ENCODE assay signal across 8 cellular contexts in the genomic region with DNA sequence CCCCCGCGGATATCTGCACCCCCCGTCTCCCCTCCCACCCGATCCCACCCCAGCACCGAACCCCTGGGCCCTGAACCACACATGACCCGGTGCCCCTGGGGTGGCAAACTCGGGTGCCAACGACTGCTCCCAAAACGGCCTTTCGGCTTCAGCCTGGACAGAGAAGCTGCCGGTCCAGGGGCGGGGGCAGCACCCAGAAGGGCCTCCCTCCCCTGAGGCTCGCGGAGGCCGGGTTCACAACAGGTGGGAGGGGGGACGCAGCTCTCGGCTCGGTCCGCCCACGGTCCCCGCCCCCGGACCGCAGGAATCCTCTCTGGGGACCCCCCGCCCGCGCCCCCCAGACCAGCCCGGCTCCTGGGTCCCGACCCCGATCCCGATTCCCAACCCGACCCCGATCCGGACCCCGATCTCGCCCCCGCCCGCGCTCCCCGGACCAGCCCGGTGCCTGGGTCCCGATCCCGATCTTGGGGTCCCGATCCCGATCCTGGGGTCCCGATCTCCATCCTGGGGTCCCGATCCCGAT. TPM values are rescaled to one million over a fixed set of nuclear protein-coding genes. Genes with fewer than 3 reads are reported as not detected.
DNase-seq lines count a peak whose midpoint lies in the region; ATAC-seq and TF ChIP-seq lines count a peak whose summit lies in the region.

No MANE protein-coding gene starts in this region.

- CTCF ChIA-PET in naive thymus-derived CD4-positive, alpha-beta T cell (lab: Charles Lee): no interaction called here

- ATAC-seq in naive thymus-derived CD4-positive, alpha-beta T cell: peak; percentile 10
- ATAC-seq in HG02610 (IDR thresholded peaks at IDR 0.05; ENCODE audit: unreplicated experiment) (no peak), GM21390 (IDR thresholded peaks at IDR 0.05; ENCODE audit: unreplicated experiment) (no peak)

- DNase-seq in AG09309 (ENCODE audit: low read depth) (no peak), NCI-H226 (peak; percentile 47), DMS79 (lab: John Stamatoyannopoulos, UW) (no peak), activated gamma-delta T cell treated with Interleukin-2 at 50 U/mL for 16 hours (no peak)
- DNase-seq in naive thymus-derived CD4-positive, alpha-beta T cell: peak in 1 of 9 donors; percentile 27

- peaks cover 3 to 5% of the 10 kb centered on the region in 2 donors for H3K4me1 ChIP-seq in naive thymus-derived CD4-positive, alpha-beta T cell (ENCODE audit: control insufficient read depth in 2 of 2, insufficient read depth in 2 of 2, low read length in 2 of 2)

- no peaks in the 10 kb centered on the region for H3K36me3 ChIP-seq in naive thymus-derived CD4-positive, alpha-beta T cell (ENCODE audit: control insufficient read depth in 2 of 3, insufficient read depth in 3 of 3, low read length in 3 of 3)

- intact Hi-C loops in dendritic cell treated with granulocyte-macrophage colony-stimulating factor and Interleukin-4, amounts not matched to agents 40 ng/mL and 50 ng/mL, for 4 days (cut with micrococcal nuclease): no loop called here
- intact Hi-C loops in naive thymus-derived CD4-positive, alpha-beta T cell (cut with micrococcal nuclease): no loop called here

- POLR2A ChIA-PET in naive thymus-derived CD4-positive, alpha-beta T cell (lab: Charles Lee): interaction anchor here (0.6 to 1.0 kb wide), 3 partner anchors 10 to 1290 kb away, joined by 3 to 4 read pairs (median 3); no protein-coding TSS in a partner anchor

- peak overlapping the region; percentile 59 for H3K27ac Mint-ChIP-seq in dendritic cell treated with granulocyte-macrophage colony-stimulating factor and Interleukin-4, amounts not matched to agents 40 ng/mL and 50 ng/mL, for 4 days
- H3K27ac Mint-ChIP-seq in naive thymus-derived CD4-positive, alpha-beta T cell: peak overlapping the region in 2 of 9 donors; percentile 48 to 59

- peak overlapping the region; percentile 78 for H3K4me3 ChIP-seq in AG09309 (ENCODE audit: control insufficient read depth, low read depth, low read length)
- peak overlapping the region; percentile 51 for H3K4me3 ChIP-seq in naive thymus-derived CD4-positive, alpha-beta T cell (ENCODE audit: low read length)

- no peaks in the 10 kb centered on the region for H3K27me3 Mint-ChIP-seq in dendritic cell treated with granulocyte-macrophage colony-stimulating factor and Interleukin-4, amounts not matched to agents 40 ng/mL and 50 ng/mL, for 4 days
- peaks cover 0 to 30% (median 0%) of the 10 kb centered on the region in 5 donors for H3K27me3 Mint-ChIP-seq in naive thymus-derived CD4-positive, alpha-beta T cell

- H3K36me3 Mint-ChIP-seq in dendritic cell treated with granulocyte-macrophage colony-stimulating factor and Interleukin-4, amounts not matched to agents 40 ng/mL and 50 ng/mL, for 4 days (ENCODE audit: low read depth): peaks cover 36% of the 10 kb centered on the region
- H3K36me3 Mint-ChIP-seq in naive thymus-derived CD4-positive, alpha-beta T cell: no peaks in the 10 kb centered on the region

- H3K27me3 ChIP-seq in naive thymus-derived CD4-positive, alpha-beta T cell (ENCODE audit: control insufficient read depth in 2 of 2, insufficient read depth in 2 of 2, low read length in 2 of 2): no peaks in the 10 kb centered on the region

- no peak for TF ChIP-seq CTCF in AG09309 (IDR thresholded peaks at IDR 0.05; ENCODE audit: control insufficient read depth, insufficient read depth, low read depth, low read length, missing control alignments)

- H3K4me1 Mint-ChIP-seq in dendritic cell treated with granulocyte-macrophage colony-stimulating factor and Interleukin-4, amounts not matched to agents 40 ng/mL and 50 ng/mL, for 4 days (ENCODE audit: low read depth): peaks cover 80% of the 10 kb centered on the region
- H3K4me1 Mint-ChIP-seq in naive thymus-derived CD4-positive, alpha-beta T cell: peaks cover 0 to 10% (median 4%) of the 10 kb centered on the region in 7 donors

- peak overlapping the region; percentile 85 for H3K4me3 Mint-ChIP-seq in dendritic cell treated with granulocyte-macrophage colony-stimulating factor and Interleukin-4, amounts not matched to agents 40 ng/mL and 50 ng/mL, for 4 days
- peak overlapping the region in 9 of 10 donors; percentile 49 to 86 (median 76) for H3K4me3 Mint-ChIP-seq in naive thymus-derived CD4-positive, alpha-beta T cell

- H3K9me3 ChIP-seq in naive thymus-derived CD4-positive, alpha-beta T cell (ENCODE audit: control insufficient read depth in 2 of 3, low read length in 3 of 3): no peaks in the 10 kb centered on the region

- peak overlapping the region; percentile 64 for H3K27ac ChIP-seq in naive thymus-derived CD4-positive, alpha-beta T cell (ENCODE audit: low read depth, low read length)

- H3K9me3 Mint-ChIP-seq in dendritic cell treated with granulocyte-macrophage colony-stimulating factor and Interleukin-4, amounts not matched to agents 40 ng/mL and 50 ng/mL, for 4 days: no peaks in the 10 kb centered on the region
- H3K9me3 Mint-ChIP-seq in naive thymus-derived CD4-positive, alpha-beta T cell: no peaks in the 10 kb centered on the region

RNA-seq across cellular contexts. Expression of gene ABR, which starts 0.6 kb away (rescaled TPM):
- 100 to 1,000 TPM in 4 of 5 experiments, 10 to 100 TPM in 1; 85.3 to 152 (median 140) TPM for total RNA-seq in naive thymus-derived CD4-positive, alpha-beta T cell
- polyA plus RNA-seq in naive thymus-derived CD4-positive, alpha-beta T cell: 10 to 100 TPM; 13.1 to 24.4 TPM
